7 cellular contexts compared by ENCODE assay signal in genomic region chr3:4467522-4467867, GRCh38. TPM values are rescaled to one million over a fixed set of nuclear protein-coding genes. Genes with fewer than 3 reads are reported as not detected.
DNase-seq lines count a peak whose midpoint lies in the region; ATAC-seq, FAIRE-seq and TF ChIP-seq lines count a peak whose summit lies in the region.

No MANE protein-coding gene starts in this region.

- H3K9me3 Mint-ChIP-seq in activated T-helper 17 cell treated with anti-CD3 and anti-CD28 coated beads, Interleukin-2, amount 50 U/mL, for 72 hours, result no peaks in the 10 kb centered on the region
- H3K9me3 Mint-ChIP-seq in stimulated activated naive CD8-positive, alpha-beta T cell treated with anti-CD3 and anti-CD28 coated beads, Interleukin-15, amount 100 ng/mL, for 72 hours, result no peaks in the 10 kb centered on the region

- DNase-seq in HL-60 (ENCODE audit: low read depth in 1 of 2, low spot score in 1 of 2) (no peak), HTR-8/SVneo (ENCODE audit: insufficient read length, low spot score) (no peak), NCI-H510A treated with DMSO at 0.1 percent for 48 hours (lab: John Stamatoyannopoulos, UW) (no peak)
- DNase-seq in stimulated activated naive CD8-positive, alpha-beta T cell treated with anti-CD3 and anti-CD28 coated beads, Interleukin-15, amount 100 ng/mL, for 72 hours, result no peak

- peak overlapping the region; percentile 93 for H3K27ac ChIP-seq in HL-60 (replicated peaks)

- peaks cover 11% of the 10 kb centered on the region for H3K4me1 Mint-ChIP-seq in activated T-helper 17 cell treated with anti-CD3 and anti-CD28 coated beads, Interleukin-2, amount 50 U/mL, for 72 hours
- H3K4me1 Mint-ChIP-seq in stimulated activated naive CD8-positive, alpha-beta T cell treated with anti-CD3 and anti-CD28 coated beads, Interleukin-15, amount 100 ng/mL, for 72 hours, result peaks cover 29% of the 10 kb centered on the region

- no peak for TF ChIP-seq CTCF in HL-60 (IDR thresholded peaks at IDR 0.05; ENCODE audit: insufficient read depth, low read length)

- peak overlapping the region; percentile 88 for H3K4me3 ChIP-seq in HL-60 (replicated peaks; ENCODE audit: insufficient read depth, low read length)
- H3K4me3 ChIP-seq in iPS-18c (ENCODE audit: insufficient read depth, low read depth, low read length), result peak overlapping the region; percentile 59; the same call in 1 of the 2 replicates

- peak overlapping the region; percentile 88 for H3K27ac Mint-ChIP-seq in activated T-helper 17 cell treated with anti-CD3 and anti-CD28 coated beads, Interleukin-2, amount 50 U/mL, for 72 hours
- peak overlapping the region; percentile 86 to 99 for H3K27ac Mint-ChIP-seq in stimulated activated naive CD8-positive, alpha-beta T cell treated with anti-CD3 and anti-CD28 coated beads, Interleukin-15, amount 100 ng/mL, for 72 hours

- no peaks in the 10 kb centered on the region for H3K36me3 Mint-ChIP-seq in activated T-helper 17 cell treated with anti-CD3 and anti-CD28 coated beads, Interleukin-2, amount 50 U/mL, for 72 hours (ENCODE audit: low read depth)

- H3K4me3 Mint-ChIP-seq in activated T-helper 17 cell treated with anti-CD3 and anti-CD28 coated beads, Interleukin-2, amount 50 U/mL, for 72 hours, result peak overlapping the region; percentile 88
- peak overlapping the region; percentile 92 to 96 for H3K4me3 Mint-ChIP-seq in stimulated activated naive CD8-positive, alpha-beta T cell treated with anti-CD3 and anti-CD28 coated beads, Interleukin-15, amount 100 ng/mL, for 72 hours

- H3K27me3 Mint-ChIP-seq in activated T-helper 17 cell treated with anti-CD3 and anti-CD28 coated beads, Interleukin-2, amount 50 U/mL, for 72 hours, result no peaks in the 10 kb centered on the region
- H3K27me3 Mint-ChIP-seq in stimulated activated naive CD8-positive, alpha-beta T cell treated with anti-CD3 and anti-CD28 coated beads, Interleukin-15, amount 100 ng/mL, for 72 hours, result peaks cover 7% of the 10 kb centered on the region

- no peaks in the 10 kb centered on the region for H3K9me3 ChIP-seq in iPS-18c (ENCODE audit: control insufficient read depth, insufficient read depth, low read length)

- ATAC-seq in activated T-helper 17 cell treated with anti-CD3 and anti-CD28 coated beads, Interleukin-2, amount 50 U/mL, for 72 hours (replicated peaks), result no peak
- ATAC-seq in stimulated activated naive CD8-positive, alpha-beta T cell treated with anti-CD3 and anti-CD28 coated beads, Interleukin-15, amount 100 ng/mL, for 72 hours, result no peak
- no peak for ATAC-seq in GM19452 (IDR thresholded peaks at IDR 0.05; ENCODE audit: unreplicated experiment)

- H3K27me3 ChIP-seq in HL-60 (ENCODE audit: insufficient read depth, poor library complexity, severe bottlenecking), result no peaks in the 10 kb centered on the region

- no peak for FAIRE-seq in HTR-8/SVneo (lab: Jason Lieb, UNC)

RNA-seq across cellular contexts. Expression of gene SUMF1, which starts 0.4 kb away (rescaled TPM):
- total RNA-seq in activated T-helper 17 cell treated with anti-CD3 and anti-CD28 coated beads, Interleukin-2, amount 50 U/mL, for 72 hours, result 1 to 10 TPM; 5.9 to 7.6 TPM

RNA-seq across cellular contexts. Expression of gene ITPR1, which starts 25.7 kb away (rescaled TPM):
- 10 to 100 TPM; 78.5 to 84.6 TPM for total RNA-seq in activated T-helper 17 cell treated with anti-CD3 and anti-CD28 coated beads, Interleukin-2, amount 50 U/mL, for 72 hours
